22 cellular contexts compared by ENCODE assay signal in genomic region chr5:36611520-36612274, GRCh38. TPM values are rescaled to one million over a fixed set of nuclear protein-coding genes. Genes with fewer than 3 reads are reported as not detected.
DNase-seq lines count a peak whose midpoint lies in the region; ATAC-seq and TF ChIP-seq lines count a peak whose summit lies in the region.
"Had no signal": no experiment of that assay in that cellular context is flagged by ENCODE, and none has a peak within 500 bp of the region (broad histone marks: within the 10 kb centered on the region; RNA-seq: fewer than 3 reads in every experiment).

No MANE protein-coding gene starts in this region.

- H3F3A ChIP-seq in GM23338 (replicated peaks; ENCODE audit: low read depth), result no peaks in the 10 kb centered on the region

- H3K79me2 ChIP-seq in GM23338 (replicated peaks; ENCODE audit: insufficient read depth), result peaks cover 42% of the 10 kb centered on the region

- H3K27ac ChIP-seq in GM23338 (ENCODE audit: low read depth) (no peak overlapping the region), angular gyrus (ENCODE audit: low read depth, low read length) (peak overlapping the region; percentile 44)
- H3K27ac ChIP-seq: A549, BLaER1, upper lobe of right lung had no signal

- no peak overlapping the region for H3K4me3 Mint-ChIP-seq in GM23338
- H3K4me3 Mint-ChIP-seq in activated naive CD4-positive, alpha-beta T cell treated with anti-CD3 and anti-CD28 coated beads for 36 hours, result no peak overlapping the region
- H3K4me3 Mint-ChIP-seq: naive B cell had no signal

- no peaks in the 10 kb centered on the region; the same call in 1 of the 2 replicates for H4K20me1 ChIP-seq in GM23338 (replicated peaks; ENCODE audit: insufficient read depth)
- H4K20me1 ChIP-seq: BLaER1 had no signal

- peaks cover 42% of the 10 kb centered on the region for H3K36me3 Mint-ChIP-seq in GM23338 (ENCODE audit: low read depth)
- no peaks in the 10 kb centered on the region for H3K36me3 Mint-ChIP-seq in activated naive CD4-positive, alpha-beta T cell treated with anti-CD3 and anti-CD28 coated beads for 36 hours (ENCODE audit: low read depth)

- H3K27me3 Mint-ChIP-seq in GM23338 (ENCODE audit: insufficient read depth, low read depth, poor library complexity), result peaks cover 2% of the 10 kb centered on the region
- H3K27me3 Mint-ChIP-seq in activated naive CD4-positive, alpha-beta T cell treated with anti-CD3 and anti-CD28 coated beads for 36 hours (ENCODE audit: low read depth), result peaks cover 27% of the 10 kb centered on the region

- in situ Hi-C loops in GM13977 (cut with MboI; ENCODE audit: low pct_unique_long_range_greater_than_20kb, low sequenced_read_pairs, unreplicated experiment), result no loop called here

- H2AFZ ChIP-seq in GM23338, result no peak overlapping the region

- H3K4me3 ChIP-seq in GM23338, result no peak overlapping the region
- H3K4me3 ChIP-seq: A549, BLaER1, MG63 had no signal

- TF ChIP-seq CTCF in GM23338 (conservative IDR thresholded peaks at IDR 0.05; ENCODE audit: low read depth in 2 of 2) (no peak), GM13977 (IDR thresholded peaks at IDR 0.05; ENCODE audit: extremely low read depth, insufficient read depth, missing control alignments) (no peak)

- no peaks in the 10 kb centered on the region; the same call in 2 of the 3 replicates for H3K9me3 Mint-ChIP-seq in GM23338
- no peaks in the 10 kb centered on the region for H3K9me3 Mint-ChIP-seq in activated naive CD4-positive, alpha-beta T cell treated with anti-CD3 and anti-CD28 coated beads for 36 hours

- CTCF ChIA-PET in activated naive CD4-positive, alpha-beta T cell treated with anti-CD3 and anti-CD28 coated beads for 36 hours (lab: Charles Lee), result interaction anchor here (1.3 kb wide), 1 partner anchor 79 kb away, joined by 3 read pairs; no protein-coding TSS in a partner anchor

- H3K4me2 ChIP-seq in GM23338, result no peak overlapping the region
- H3K4me2 ChIP-seq: A549, BLaER1 had no signal

- DNase-seq in GM23338 (ENCODE audit: low spot score) (no peak), left ventricle myocardium superior (no peak), putamen (ENCODE audit: low spot score) (peak; percentile 48), D341Med (ENCODE audit: low spot score) (no peak), GM13977 (ENCODE audit: low spot score) (no peak)
- no peak for DNase-seq in activated naive CD4-positive, alpha-beta T cell treated with anti-CD3 and anti-CD28 coated beads for 36 hours
- DNase-seq: activated CD4-positive, alpha-beta T cell treated with anti-CD3 and anti-CD28 coated beads for 4 hours; activated gamma-delta T cell; amniotic stem cell; H7; MG63; naive B cell; NCI-H1930; NCI-H345; stimulated activated CD4-positive, alpha-beta T cell treated with anti-CD3 and anti-CD28 coated beads, Interleukin-2, amount 100 ng/mL, for 24 hours; stimulated activated naive CD4-positive, alpha-beta T cell treated with Interleukin-2 at 50 U/mL for 16 hours; upper lobe of right lung had no signal

- intact Hi-C loops in left ventricle myocardium superior (cut with micrococcal nuclease), result no loop called here
- intact Hi-C loops in activated naive CD4-positive, alpha-beta T cell treated with anti-CD3 and anti-CD28 coated beads for 36 hours (cut with micrococcal nuclease), result no loop called here

- no peaks in the 10 kb centered on the region for H3K9me2 ChIP-seq in GM23338 (ENCODE audit: insufficient read depth)

- H3K4me1 ChIP-seq in GM23338 (ENCODE audit: insufficient read depth), result peaks cover 29% of the 10 kb centered on the region
- H3K4me1 ChIP-seq: A549 had no signal

- peaks cover 18% of the 10 kb centered on the region; the same call in 1 of the 2 replicates for H3K36me3 ChIP-seq in GM23338 (ENCODE audit: insufficient read depth)
- H3K36me3 ChIP-seq: BLaER1, MG63, upper lobe of right lung had no signal

- ATAC-seq in GM23338 (no peak), left ventricle myocardium superior (peak; percentile 54), HG02798 (IDR thresholded peaks at IDR 0.05; ENCODE audit: poor library complexity, unreplicated experiment) (no peak)
- ATAC-seq: A549, upper lobe of right lung had no signal

- H3K27me3 ChIP-seq in GM23338 (ENCODE audit: insufficient read depth), result no peaks in the 10 kb centered on the region
- H3K27me3 ChIP-seq: MG63 had no signal

- H3K27ac Mint-ChIP-seq in GM23338, result peak overlapping the region; percentile 77
- no peak overlapping the region for H3K27ac Mint-ChIP-seq in activated naive CD4-positive, alpha-beta T cell treated with anti-CD3 and anti-CD28 coated beads for 36 hours
- H3K27ac Mint-ChIP-seq: naive B cell had no signal

- peaks cover 67% of the 10 kb centered on the region for H3K4me1 Mint-ChIP-seq in GM23338
- peaks cover 7% of the 10 kb centered on the region for H3K4me1 Mint-ChIP-seq in activated naive CD4-positive, alpha-beta T cell treated with anti-CD3 and anti-CD28 coated beads for 36 hours (ENCODE audit: low read depth)

TF ChIP-seq in GM23338, 12 proteins besides CTCF, POLR2A, EP300 and RAD21:
- no peak for TF ChIP-seq ZNF114 (CRISPR knock-in tag; IDR thresholded peaks at IDR 0.05)

RNA-seq across cellular contexts. Expression of gene SLC1A3, which starts 5.3 kb away (rescaled TPM):
- 27.2 and 29.0 TPM in 2 replicates for total RNA-seq in GM23338 (2014; rRNA removed; shearing (Covaris generic))
- polyA plus RNA-seq in GM23338 (2016; fragmentation: Nextera tagmentation; extraction: Ambion mirVana), result 30.4 and 40.7 TPM in 2 replicates
- total RNA-seq in left ventricle myocardium superior, result 105 TPM
- under 1 TPM; 0.86 to 0.99 TPM for total RNA-seq in activated naive CD4-positive, alpha-beta T cell treated with anti-CD3 and anti-CD28 coated beads for 36 hours
- total RNA-seq: lung microvascular endothelial cell had no signal
- polyA plus RNA-seq: A549 had no signal

Comparison
In these comparisons a context has a peak if more than half of its experiments do, and no peak if none do; other contexts are left out.
1. RNA of gene SLC1A3, which starts 5.3 kb away (total RNA-seq): 105 TPM in left ventricle myocardium superior (single experiment) and 27.2 to 29.0 TPM in GM23338; 0.86 to 0.99 TPM in activated naive CD4-positive, alpha-beta T cell treated with anti-CD3 and anti-CD28 coated beads for 36 hours; every median in the first group is over 10 times any median in the second.